In genomic region chr5:170269579-170269978, GRCh38 we compare ENCODE assay signal across 14 cellular contexts. TPM values are rescaled to one million over a fixed set of nuclear protein-coding genes. Genes with fewer than 3 reads are reported as not detected.
DNase-seq lines count a peak whose midpoint lies in the region; ATAC-seq, FAIRE-seq and TF ChIP-seq lines count a peak whose summit lies in the region.
"Had no signal": no experiment of that assay in that cellular context is flagged by ENCODE, and none has a peak within 500 bp of the region (broad histone marks: within the 10 kb centered on the region; RNA-seq: fewer than 3 reads in every experiment).

No MANE protein-coding gene starts in this region.

- no peak overlapping the region for H2BK5ac ChIP-seq in neuronal stem cell (ENCODE audit: low read length)

- H3K9ac ChIP-seq in neuronal stem cell (ENCODE audit: low read depth, low read length, poor library complexity), result no peak overlapping the region

- no peak for TF ChIP-seq CTCF in CD4-positive, alpha-beta T cell (IDR thresholded peaks at IDR 0.05)

- peak; percentile 14 for ATAC-seq in CD4-positive, alpha-beta T cell (ENCODE audit: poor library complexity)
- no peak for ATAC-seq in HG03432 (IDR thresholded peaks at IDR 0.05; ENCODE audit: unreplicated experiment)
- ATAC-seq in HG02571 (IDR thresholded peaks at IDR 0.05; ENCODE audit: unreplicated experiment), result no peak
- ATAC-seq in left colon, result no peak

- POLR2A ChIA-PET in CD4-positive, alpha-beta T cell (lab: Charles Lee), result interaction anchor here (1.4 to 6.9 kb wide), 5 partner anchors 10 to 69 kb away, joined by 3 to 112 read pairs (median 66); partner anchors contain the start of gene LCP2

- no peak overlapping the region for H3K14ac ChIP-seq in neuronal stem cell (ENCODE audit: low read length)

- peak overlapping the region; percentile 5 for H2AK5ac ChIP-seq in neuronal stem cell (ENCODE audit: low read depth, low read length)

- peaks cover 100% of the 10 kb centered on the region for H3K36me3 Mint-ChIP-seq in CD4-positive, alpha-beta T cell (ENCODE audit: low read depth)

- no peak overlapping the region for H3K4me3 ChIP-seq in neuronal stem cell (ENCODE audit: low read length in 2 of 2)
- H3K4me3 ChIP-seq: heart right ventricle had no signal

- no peak overlapping the region for H3K4ac ChIP-seq in neuronal stem cell (ENCODE audit: low read length)

- H3K9me3 Mint-ChIP-seq in CD4-positive, alpha-beta T cell, result no peaks in the 10 kb centered on the region
- H3K9me3 Mint-ChIP-seq: HFFc6, neural crest cell had no signal

- H3K18ac ChIP-seq in neuronal stem cell (ENCODE audit: low read length), result no peak overlapping the region

- peak in 4 of 10 experiments; percentile 21 to 45 (median 36) for DNase-seq in CD4-positive, alpha-beta T cell
- peak; percentile 22 for DNase-seq in RCC 7860 (ENCODE audit: low spot score)
- peak; percentile 33 for DNase-seq in activated naive CD4-positive, alpha-beta T cell treated with anti-CD3 and anti-CD28 coated beads, Interleukin-2, amount 50 U/mL, for 16 hours
- DNase-seq in neuronal stem cell (ENCODE audit: low spot score), result no peak
- no peak for DNase-seq in left colon
- no peak for DNase-seq in SW 1271 (lab: John Stamatoyannopoulos, UW)
- DNase-seq: cerebellar nuclear complex, HFFc6, NCI-H446 had no signal

- no peak overlapping the region for H2BK15ac ChIP-seq in neuronal stem cell (ENCODE audit: low read length)

- CTCF ChIA-PET in CD4-positive, alpha-beta T cell (lab: Charles Lee), result interaction anchor here (0.8 to 4.6 kb wide), 6 partner anchors 24 to 70 kb away, joined by 3 to 32 read pairs (median 20); partner anchors contain the start of gene LCP2

- no peak overlapping the region for H2BK120ac ChIP-seq in neuronal stem cell (ENCODE audit: low read depth, low read length)

- no peak overlapping the region for H4K8ac ChIP-seq in neuronal stem cell (ENCODE audit: low read depth, low read length)

- H3K4me3 Mint-ChIP-seq in CD4-positive, alpha-beta T cell, result peak overlapping the region; percentile 83
- H3K4me3 Mint-ChIP-seq: HFFc6, neural crest cell had no signal

- peaks cover 0 to 15% of the 10 kb centered on the region in 2 donors for H3K4me1 ChIP-seq in neuronal stem cell (ENCODE audit: control insufficient read depth in 2 of 2, insufficient read depth in 1 of 2, low read depth in 1 of 2, low read length in 2 of 2)

- H2AFZ ChIP-seq in neuronal stem cell (ENCODE audit: low read length), result no peak overlapping the region

- H2BK12ac ChIP-seq in neuronal stem cell (ENCODE audit: low read length), result no peak overlapping the region

- no peaks in the 10 kb centered on the region for H3K27me3 Mint-ChIP-seq in CD4-positive, alpha-beta T cell

- H3K27me3 ChIP-seq in CD4-positive, alpha-beta T cell (ENCODE audit: control insufficient read depth, insufficient read depth, low read length), result no peaks in the 10 kb centered on the region
- H3K27me3 ChIP-seq in neuronal stem cell (ENCODE audit: control insufficient read depth in 3 of 3, insufficient read depth in 3 of 3, low read depth in 1 of 3, low read length in 3 of 3), result peaks cover 0 to 4% (median 0%) of the 10 kb centered on the region in 3 experiments

- H4K91ac ChIP-seq in neuronal stem cell (ENCODE audit: low read depth, low read length, poor library complexity), result peak overlapping the region; percentile 48

- intact Hi-C loops in CD4-positive, alpha-beta T cell (cut with DNase I, micrococcal nuclease), result loop anchor here in 1 of 2 experiments (2.0 to 5.0 kb wide), 2 partner anchors 33 to 151 kb away; no protein-coding TSS in a partner anchor
- intact Hi-C loops in left colon (cut with DNase I, micrococcal nuclease), result loop anchor here in 1 of 2 donors (2.0 kb wide), 1 partner anchor 151 kb away; no protein-coding TSS in a partner anchor

- H3K27ac Mint-ChIP-seq in CD4-positive, alpha-beta T cell, result peak overlapping the region; percentile 96
- H3K27ac Mint-ChIP-seq: HFFc6 had no signal

- no peak for FAIRE-seq in RCC 7860 (lab: Jason Lieb, UNC)

- H3K4me1 Mint-ChIP-seq in CD4-positive, alpha-beta T cell (ENCODE audit: low read depth), result peaks cover 93% of the 10 kb centered on the region

- no peaks in the 10 kb centered on the region for H3K36me3 ChIP-seq in neuronal stem cell (replicated peaks in 1 of 2; ENCODE audit: control insufficient read depth in 2 of 2, insufficient read depth in 2 of 2, low read length in 2 of 2)

- H3K27ac ChIP-seq in CD4-positive, alpha-beta T cell (ENCODE audit: low read depth, low read length), result peak overlapping the region; percentile 82
- no peak overlapping the region for H3K27ac ChIP-seq in neuronal stem cell (replicated peaks; ENCODE audit: low read length)
- H3K27ac ChIP-seq: VCaP had no signal

- H3K9me3 ChIP-seq in CD4-positive, alpha-beta T cell (ENCODE audit: control insufficient read depth, low read length), result no peaks in the 10 kb centered on the region
- no peaks in the 10 kb centered on the region for H3K9me3 ChIP-seq in neuronal stem cell (replicated peaks in 1 of 2; ENCODE audit: control insufficient read depth in 2 of 2, insufficient read depth in 1 of 2, low read depth in 1 of 2, low read length in 2 of 2)
- H3K9me3 ChIP-seq: heart right ventricle had no signal

- H3K4me2 ChIP-seq in neuronal stem cell (ENCODE audit: insufficient read depth, low read length, poor library complexity, severe bottlenecking), result no peak overlapping the region

- no CpG with 5 or more reads among the region's 7 CpGs for WGBS in neuronal stem cell (ENCODE audit: extremely low coverage in 2 of 2, insufficient read length in 2 of 2, insufficient replicate concordance in 1 of 2), 2 donors

- no peaks in the 10 kb centered on the region for H3K79me1 ChIP-seq in neuronal stem cell (ENCODE audit: low read depth, low read length)

- no peak overlapping the region for H3K23ac ChIP-seq in neuronal stem cell (ENCODE audit: low read depth, low read length, poor library complexity)

RNA-seq across cellular contexts. Expression of gene LCP2, which starts 28.0 kb away (rescaled TPM):
- 100 to 1,000 TPM; 154 to 155 TPM for total RNA-seq in CD4-positive, alpha-beta T cell
- polyA plus RNA-seq in neuronal stem cell (2013, experiment 1 of 2), result 0.01 TPM
- polyA plus RNA-seq in neuronal stem cell (2013, experiment 2 of 2), result 0.04 TPM
- 10 to 100 TPM in 1 of 2 donors, 1 to 10 TPM in 1; 5.9 to 15.5 TPM for total RNA-seq in left colon
- total RNA-seq: HFFc6, neural crest cell had no signal

RNA-seq across cellular contexts. Expression of gene C5orf58, which starts 36.8 kb away (rescaled TPM):
- total RNA-seq in CD4-positive, alpha-beta T cell, result not detected
- polyA plus RNA-seq in neuronal stem cell (2013, experiment 1 of 2), result 0.24 TPM
- 0.40 TPM for polyA plus RNA-seq in neuronal stem cell (2013, experiment 2 of 2)
- not detected for total RNA-seq in left colon
- total RNA-seq: HFFc6, neural crest cell had no signal
- polyA plus RNA-seq: heart right ventricle had no signal

Comparison
In these comparisons a context has a peak if more than half of its experiments do, and no peak if none do; other contexts are left out.
1. DNase-seq: peak in RCC 7860 (single experiment) and activated naive CD4-positive, alpha-beta T cell treated with anti-CD3 and anti-CD28 coated beads, Interleukin-2, amount 50 U/mL, for 16 hours (single experiment); none in neuronal stem cell (single experiment), left colon (0 of 2) and SW 1271 (0 of 2).
2. RNA of gene LCP2, which starts 28.0 kb away (total RNA-seq): 154 to 155 TPM in CD4-positive, alpha-beta T cell; 5.9 to 15.5 TPM in left colon; every median in the first group is over 4 times any median in the second.